ENCODE assay signal across 8 cellular contexts in the genomic region with DNA sequence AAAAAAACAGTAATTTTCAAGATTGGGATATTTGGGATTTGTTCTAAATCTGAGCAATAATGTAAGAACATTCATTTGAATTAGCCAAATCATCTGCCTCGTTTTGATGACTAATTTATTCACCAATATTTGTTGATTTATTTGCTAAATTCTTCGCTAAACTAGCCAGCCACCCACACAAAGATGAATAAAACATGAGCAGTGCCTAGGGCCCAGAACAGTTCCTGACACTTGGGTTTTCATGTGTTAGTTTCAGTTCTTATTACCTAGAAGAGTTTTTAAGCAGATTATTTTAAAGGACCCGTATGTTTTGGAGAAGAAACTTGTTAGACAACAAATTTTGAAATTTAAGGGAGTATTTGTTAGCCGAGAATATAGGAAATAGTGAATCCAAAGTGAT.
DNase-seq lines count a peak whose midpoint lies in the region; ATAC-seq and TF ChIP-seq lines count a peak whose summit lies in the region.

No MANE protein-coding gene starts in this region.

- H3K27ac ChIP-seq in DND-41 (ENCODE audit: low read length) = peak overlapping the region; percentile 87; the same call in 1 of the 2 replicates

- CTCF ChIA-PET in activated naive CD4-positive, alpha-beta T cell treated with anti-CD3 and anti-CD28 coated beads, Interleukin-2, amount 10 ng/mL, durations not matched to agents 7 days and 5 days (lab: Charles Lee) = no interaction called here

- peak overlapping the region; percentile 95 for H3K4me3 Mint-ChIP-seq in activated naive CD4-positive, alpha-beta T cell treated with anti-CD3 and anti-CD28 coated beads, Interleukin-2, amount 10 ng/mL, durations not matched to agents 7 days and 5 days

- peak overlapping the region; percentile 91 for H3K27ac Mint-ChIP-seq in activated naive CD4-positive, alpha-beta T cell treated with anti-CD3 and anti-CD28 coated beads, Interleukin-2, amount 10 ng/mL, durations not matched to agents 7 days and 5 days

- H3K4me2 ChIP-seq in DND-41 (ENCODE audit: insufficient read depth, low read length) = peak overlapping the region; percentile 93

- H3K27me3 Mint-ChIP-seq in activated naive CD4-positive, alpha-beta T cell treated with anti-CD3 and anti-CD28 coated beads, Interleukin-2, amount 10 ng/mL, durations not matched to agents 7 days and 5 days = peaks cover 10% of the 10 kb centered on the region

- H2AFZ ChIP-seq in DND-41 (ENCODE audit: low read depth, low read length) = no peak overlapping the region

- H3K9me3 Mint-ChIP-seq in activated naive CD4-positive, alpha-beta T cell treated with anti-CD3 and anti-CD28 coated beads, Interleukin-2, amount 10 ng/mL, durations not matched to agents 7 days and 5 days = peaks cover 2% of the 10 kb centered on the region

- no peaks in the 10 kb centered on the region for H3K27me3 ChIP-seq in DND-41 (ENCODE audit: insufficient read depth, low read length, poor library complexity)

- DNase-seq in DND-41 = no peak
- DNase-seq in HS-5 (ENCODE audit: low read depth) = peak; percentile 10
- DNase-seq in activated naive CD4-positive, alpha-beta T cell treated with anti-CD3 and anti-CD28 coated beads, Interleukin-2, amount 10 ng/mL, durations not matched to agents 7 days and 5 days = no peak
- peak; percentile 18 for DNase-seq in stimulated activated CD4-positive, alpha-beta T cell treated with anti-CD3 and anti-CD28 coated beads, Interleukin-2, amount 100 ng/mL, for 4 hours (ENCODE audit: low read depth)
- DNase-seq in NCI-H1417 treated with DMSO at 0.1 percent for 48 hours (lab: John Stamatoyannopoulos, UW) = no peak
- DNase-seq in GDM1 (lab: John Stamatoyannopoulos, UW) = no peak

- no peaks in the 10 kb centered on the region for H3K9me3 ChIP-seq in DND-41 (ENCODE audit: insufficient read depth, low read length, severe bottlenecking)
- H3K9me3 ChIP-seq in iPS-18c (ENCODE audit: control insufficient read depth, insufficient read depth, low read length) = no peaks in the 10 kb centered on the region

- H3K9ac ChIP-seq in DND-41 (ENCODE audit: low read depth, low read length) = peak overlapping the region; percentile 81

- TF ChIP-seq CTCF in DND-41 (IDR thresholded peaks at IDR 0.05; ENCODE audit: borderline replicate concordance, extremely low read depth, low read length, poor library complexity, severe bottlenecking) = no peak

- peak overlapping the region; percentile 65 to 88 for H3K4me3 ChIP-seq in DND-41 (ENCODE audit: low read depth in 1 of 2, low read length in 2 of 2)
- H3K4me3 ChIP-seq in iPS-18c (ENCODE audit: insufficient read depth, low read depth, low read length) = peak overlapping the region; percentile 92

- peaks cover 25% of the 10 kb centered on the region for H4K20me1 ChIP-seq in DND-41 (ENCODE audit: insufficient read depth, low read length)

- ATAC-seq in DND-41 (ENCODE audit: insufficient read depth, low read depth) = no peak
- peak; percentile 35 for ATAC-seq in GM19395 (IDR thresholded peaks at IDR 0.05; ENCODE audit: unreplicated experiment)

- H3K36me3 Mint-ChIP-seq in activated naive CD4-positive, alpha-beta T cell treated with anti-CD3 and anti-CD28 coated beads, Interleukin-2, amount 10 ng/mL, durations not matched to agents 7 days and 5 days = peaks cover 5% of the 10 kb centered on the region

- H3K36me3 ChIP-seq in DND-41 (ENCODE audit: insufficient read depth, low read length) = peaks cover 21% of the 10 kb centered on the region

- peaks cover 68% of the 10 kb centered on the region for H3K79me2 ChIP-seq in DND-41 (ENCODE audit: insufficient read depth, low read length)

- H3K4me1 Mint-ChIP-seq in activated naive CD4-positive, alpha-beta T cell treated with anti-CD3 and anti-CD28 coated beads, Interleukin-2, amount 10 ng/mL, durations not matched to agents 7 days and 5 days = peaks cover 43% of the 10 kb centered on the region

- peaks cover 44% of the 10 kb centered on the region for H3K4me1 ChIP-seq in DND-41 (ENCODE audit: insufficient read depth, low read length)

Comparison
In these comparisons a context has a peak if more than half of its experiments do, and no peak if none do; other contexts are left out.
1. DNase-seq: peak in HS-5 (single experiment) and stimulated activated CD4-positive, alpha-beta T cell treated with anti-CD3 and anti-CD28 coated beads, Interleukin-2, amount 100 ng/mL, for 4 hours (single experiment); none in DND-41 (single experiment), activated naive CD4-positive, alpha-beta T cell treated with anti-CD3 and anti-CD28 coated beads, Interleukin-2, amount 10 ng/mL, durations not matched to agents 7 days and 5 days (single experiment), NCI-H1417 treated with DMSO at 0.1 percent for 48 hours (single experiment) and GDM1 (single experiment).